Comparison of ENCODE assay signal across 8 cellular contexts in the genomic region with DNA sequence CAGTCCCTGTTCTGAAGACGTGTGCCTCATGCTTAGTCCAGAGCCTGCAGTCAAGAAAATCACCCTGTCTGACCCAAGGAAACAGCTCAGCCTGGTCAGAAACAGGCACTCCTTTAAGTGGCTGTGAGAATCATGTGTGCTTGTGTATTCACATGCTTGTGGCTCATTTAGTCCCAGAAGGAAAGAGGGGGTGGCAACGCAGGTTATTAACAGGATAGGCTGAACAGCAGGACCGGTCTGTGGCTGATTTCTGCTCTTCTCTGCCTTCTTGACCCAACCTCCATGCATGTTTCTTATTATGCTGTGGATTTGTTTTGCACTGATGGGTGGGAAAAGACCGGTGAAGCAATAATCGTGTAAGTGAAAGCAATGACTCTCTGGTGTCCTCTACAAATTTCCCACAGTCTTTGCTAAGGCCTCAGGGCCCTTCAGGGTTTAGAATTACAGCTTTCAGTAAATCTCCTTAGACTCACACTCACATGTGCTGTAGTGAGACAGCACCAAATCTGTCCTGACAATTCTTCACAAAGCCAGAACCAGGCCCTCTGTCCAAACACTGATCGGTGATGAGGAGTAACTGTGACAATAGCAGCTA.
DNase-seq lines count a peak whose midpoint lies in the region; ATAC-seq, FAIRE-seq and TF ChIP-seq lines count a peak whose summit lies in the region.

No MANE protein-coding gene starts in this region.

- H3K18ac ChIP-seq in neuronal stem cell (ENCODE audit: low read length), result peak overlapping the region; percentile 13

- H3K27me3 Mint-ChIP-seq in astrocyte (ENCODE audit: low read depth, unreplicated experiment), result peaks cover 1% of the 10 kb centered on the region

- FAIRE-seq in astrocyte (lab: Jason Lieb, UNC), result no peak

- no peak overlapping the region for H2BK15ac ChIP-seq in neuronal stem cell (ENCODE audit: low read length)

- TF ChIP-seq CTCF in astrocyte (IDR thresholded peaks at IDR 0.05; ENCODE audit: insufficient read depth, low read depth, low read length), result no peak

- H3K27me3 ChIP-seq in astrocyte (ENCODE audit: insufficient read depth, low read length), result no peaks in the 10 kb centered on the region
- no peaks in the 10 kb centered on the region for H3K27me3 ChIP-seq in neuronal stem cell (ENCODE audit: control insufficient read depth in 3 of 3, insufficient read depth in 3 of 3, low read depth in 1 of 3, low read length in 3 of 3)

- H4K8ac ChIP-seq in neuronal stem cell (ENCODE audit: low read depth, low read length), result no peak overlapping the region

- H4K20me1 ChIP-seq in astrocyte (ENCODE audit: insufficient read depth, low read length), result no peaks in the 10 kb centered on the region

- H2BK5ac ChIP-seq in neuronal stem cell (ENCODE audit: low read length), result no peak overlapping the region

- H2BK12ac ChIP-seq in neuronal stem cell (ENCODE audit: low read length), result no peak overlapping the region

- H3K4me3 ChIP-seq in astrocyte (ENCODE audit: insufficient read depth, low read depth, low read length) (no peak overlapping the region), neuronal stem cell (ENCODE audit: low read length in 2 of 2) (no peak overlapping the region)

- peak overlapping the region; percentile 28 for H3K4me3 Mint-ChIP-seq in astrocyte (ENCODE audit: unreplicated experiment)

- peaks cover 24% of the 10 kb centered on the region for H3K4me1 Mint-ChIP-seq in astrocyte (ENCODE audit: low read depth, unreplicated experiment)

- H3K4me1 ChIP-seq in astrocyte (ENCODE audit: insufficient read depth, low read length) (peaks cover 5% of the 10 kb centered on the region), neuronal stem cell (ENCODE audit: control insufficient read depth in 2 of 2, insufficient read depth in 1 of 2, low read depth in 1 of 2, low read length in 2 of 2) (peaks cover 2 to 6% of the 10 kb centered on the region in 2 donors)

- H3K9me3 Mint-ChIP-seq in astrocyte (ENCODE audit: unreplicated experiment), result no peaks in the 10 kb centered on the region

- whole genome bisulfite sequencing in neuronal stem cell (ENCODE audit: extremely low coverage in 2 of 2, insufficient read length in 2 of 2, insufficient replicate concordance in 1 of 2), 2 donors, result no CpG with 5 or more reads among the region's 6 CpGs

- H3K14ac ChIP-seq in neuronal stem cell (ENCODE audit: low read length), result peak overlapping the region; percentile 48

- H3K36me3 Mint-ChIP-seq in astrocyte (ENCODE audit: low read depth, unreplicated experiment), result no peaks in the 10 kb centered on the region

- no peak overlapping the region for H3K4me2 ChIP-seq in astrocyte (ENCODE audit: low read length)
- H3K4me2 ChIP-seq in neuronal stem cell (ENCODE audit: insufficient read depth, low read length, poor library complexity, severe bottlenecking), result no peak overlapping the region

- H3K9ac ChIP-seq in astrocyte (ENCODE audit: low read length) (no peak overlapping the region), neuronal stem cell (ENCODE audit: low read depth, low read length, poor library complexity) (no peak overlapping the region)

- H3K4ac ChIP-seq in neuronal stem cell (ENCODE audit: low read length), result no peak overlapping the region

- H3K9me3 ChIP-seq in astrocyte (ENCODE audit: insufficient read depth, low read depth, low read length) (no peaks in the 10 kb centered on the region), neuronal stem cell (replicated peaks in 1 of 2; ENCODE audit: control insufficient read depth in 2 of 2, insufficient read depth in 1 of 2, low read depth in 1 of 2, low read length in 2 of 2) (peaks cover 0 to 4% of the 10 kb centered on the region in 2 donors)

- ATAC-seq in HG02852 (IDR thresholded peaks at IDR 0.05; ENCODE audit: unreplicated experiment) (peak; percentile 31), HG03025 (IDR thresholded peaks at IDR 0.05; ENCODE audit: low FRiP score, unreplicated experiment) (no peak), HG03175 (IDR thresholded peaks at IDR 0.05; ENCODE audit: unreplicated experiment) (no peak)

- H4K91ac ChIP-seq in neuronal stem cell (ENCODE audit: low read depth, low read length, poor library complexity), result no peak overlapping the region

- no peak overlapping the region for H3K23ac ChIP-seq in neuronal stem cell (ENCODE audit: low read depth, low read length, poor library complexity)

- no peaks in the 10 kb centered on the region for H3K79me2 ChIP-seq in astrocyte (ENCODE audit: insufficient read depth, low read length)

- H2AFZ ChIP-seq in astrocyte (ENCODE audit: low read depth, low read length) (no peak overlapping the region), neuronal stem cell (ENCODE audit: low read length) (peak overlapping the region; percentile 20)

- no peak overlapping the region for H2BK120ac ChIP-seq in neuronal stem cell (ENCODE audit: low read depth, low read length)

- H3K27ac Mint-ChIP-seq in astrocyte (ENCODE audit: unreplicated experiment), result peak overlapping the region; percentile 63

- no peak overlapping the region for H2AK5ac ChIP-seq in neuronal stem cell (ENCODE audit: low read depth, low read length)

- H3K79me1 ChIP-seq in neuronal stem cell (ENCODE audit: low read depth, low read length), result no peaks in the 10 kb centered on the region

- peak; percentile 13 for DNase-seq in Daoy (ENCODE audit: low read depth)
- DNase-seq in astrocyte (ENCODE audit: low read depth), result no peak
- no peak for DNase-seq in neuronal stem cell (ENCODE audit: low spot score)
- no peak for DNase-seq in NCI-H345 (lab: John Stamatoyannopoulos, UW)
- no peak for DNase-seq in anterior cingulate cortex (lab: John Stamatoyannopoulos, UW)

- H3K36me3 ChIP-seq in astrocyte (ENCODE audit: insufficient read depth, low read length) (no peaks in the 10 kb centered on the region), neuronal stem cell (replicated peaks in 1 of 2; ENCODE audit: control insufficient read depth in 2 of 2, insufficient read depth in 2 of 2, low read length in 2 of 2) (no peaks in the 10 kb centered on the region)

- H3K27ac ChIP-seq in astrocyte (ENCODE audit: low read depth, low read length) (no peak overlapping the region), neuronal stem cell (replicated peaks; ENCODE audit: low read length) (no peak overlapping the region)
